ENCODE assay signal across 1 cellular context in the genomic region with DNA sequence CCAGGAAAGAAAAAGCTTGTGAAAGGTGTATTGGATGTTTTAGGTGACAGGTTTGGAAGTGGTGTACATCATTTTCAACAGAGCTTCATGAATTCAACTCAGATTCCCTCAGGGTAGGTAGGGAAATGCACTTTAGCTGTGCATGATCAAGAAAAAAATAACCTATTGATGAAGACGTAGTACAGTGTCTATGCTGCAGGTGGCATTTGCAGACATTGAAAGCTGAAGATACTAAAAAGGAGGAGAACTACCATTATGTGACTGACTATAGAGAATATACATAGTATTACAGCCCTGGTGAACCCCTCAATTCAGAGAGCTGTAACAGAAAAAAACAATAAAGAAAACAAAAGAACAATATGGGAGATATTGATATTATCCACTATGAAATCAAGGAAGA.
TF ChIP-seq lines count a peak whose summit lies in the region.

No MANE protein-coding gene starts in this region.

TF ChIP-seq in HCT116, 20 proteins besides CTCF, POLR2A, EP300 and RAD21 (continued from another document):
- TF ChIP-seq, protein P1, sequence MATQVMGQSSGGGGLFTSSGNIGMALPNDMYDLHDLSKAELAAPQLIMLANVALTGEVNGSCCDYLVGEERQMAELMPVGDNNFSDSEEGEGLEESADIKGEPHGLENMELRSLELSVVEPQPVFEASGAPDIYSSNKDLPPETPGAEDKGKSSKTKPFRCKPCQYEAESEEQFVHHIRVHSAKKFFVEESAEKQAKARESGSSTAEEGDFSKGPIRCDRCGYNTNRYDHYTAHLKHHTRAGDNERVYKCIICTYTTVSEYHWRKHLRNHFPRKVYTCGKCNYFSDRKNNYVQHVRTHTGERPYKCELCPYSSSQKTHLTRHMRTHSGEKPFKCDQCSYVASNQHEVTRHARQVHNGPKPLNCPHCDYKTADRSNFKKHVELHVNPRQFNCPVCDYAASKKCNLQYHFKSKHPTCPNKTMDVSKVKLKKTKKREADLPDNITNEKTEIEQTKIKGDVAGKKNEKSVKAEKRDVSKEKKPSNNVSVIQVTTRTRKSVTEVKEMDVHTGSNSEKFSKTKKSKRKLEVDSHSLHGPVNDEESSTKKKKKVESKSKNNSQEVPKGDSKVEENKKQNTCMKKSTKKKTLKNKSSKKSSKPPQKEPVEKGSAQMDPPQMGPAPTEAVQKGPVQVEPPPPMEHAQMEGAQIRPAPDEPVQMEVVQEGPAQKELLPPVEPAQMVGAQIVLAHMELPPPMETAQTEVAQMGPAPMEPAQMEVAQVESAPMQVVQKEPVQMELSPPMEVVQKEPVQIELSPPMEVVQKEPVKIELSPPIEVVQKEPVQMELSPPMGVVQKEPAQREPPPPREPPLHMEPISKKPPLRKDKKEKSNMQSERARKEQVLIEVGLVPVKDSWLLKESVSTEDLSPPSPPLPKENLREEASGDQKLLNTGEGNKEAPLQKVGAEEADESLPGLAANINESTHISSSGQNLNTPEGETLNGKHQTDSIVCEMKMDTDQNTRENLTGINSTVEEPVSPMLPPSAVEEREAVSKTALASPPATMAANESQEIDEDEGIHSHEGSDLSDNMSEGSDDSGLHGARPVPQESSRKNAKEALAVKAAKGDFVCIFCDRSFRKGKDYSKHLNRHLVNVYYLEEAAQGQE (IDR thresholded peaks at IDR 0.05; ENCODE audit: low read depth): no peak
- TF ChIP-seq, protein P2, sequence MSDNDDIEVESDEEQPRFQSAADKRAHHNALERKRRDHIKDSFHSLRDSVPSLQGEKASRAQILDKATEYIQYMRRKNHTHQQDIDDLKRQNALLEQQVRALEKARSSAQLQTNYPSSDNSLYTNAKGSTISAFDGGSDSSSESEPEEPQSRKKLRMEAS (IDR thresholded peaks at IDR 0.05): no peak
- TF ChIP-seq ELF1 (IDR thresholded peaks at IDR 0.05; ENCODE audit: borderline replicate concordance, low read depth): no peak
- no peak for TF ChIP-seq SP1 (IDR thresholded peaks at IDR 0.05; ENCODE audit: low read depth)
- TF ChIP-seq TCF7L2 (IDR thresholded peaks at IDR 0.05; ENCODE audit: borderline replicate concordance, extremely low read depth, insufficient read depth, insufficient read length): no peak
